8 cellular contexts compared by ENCODE assay signal in the genomic region with DNA sequence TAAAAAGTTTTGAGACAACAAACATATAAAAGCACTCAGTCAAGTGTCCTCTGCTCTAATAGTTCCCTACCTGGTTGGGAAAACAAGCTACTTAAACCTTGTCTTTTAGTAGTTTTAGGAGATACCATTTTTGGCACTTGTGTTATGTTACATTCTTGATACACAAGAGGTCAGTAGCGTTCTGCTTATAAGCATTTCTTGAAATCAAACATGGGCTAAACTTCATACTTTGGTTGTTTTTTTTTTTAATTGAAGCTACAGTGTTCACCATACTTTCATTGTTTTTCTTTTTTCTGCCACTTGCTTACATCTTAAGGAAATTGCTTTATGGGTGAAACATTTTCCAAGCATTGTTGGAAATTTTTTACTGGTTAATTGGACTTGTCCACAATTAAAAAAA. TPM values are rescaled to one million over a fixed set of nuclear protein-coding genes. Genes with fewer than 3 reads are reported as not detected.
A peak's percentile ranks its signal among the peaks of the same experiment; 100 is the strongest.
DNase-seq lines count a peak whose midpoint lies in the region; ATAC-seq lines count a peak whose summit lies in the region.

No MANE protein-coding gene starts in this region.

- DNase-seq in DMS153 treated with DMSO at 0.1 percent for 48 hours (lab: John Stamatoyannopoulos, UW; ENCODE audit: unreplicated experiment) (peak; percentile 46), HT1080 (ENCODE audit: low read depth) (peak; percentile 16), RPMI7951 (ENCODE audit: low read depth) (peak; percentile 33), foreskin melanocyte (peak; percentile 35), amygdala (lab: John Stamatoyannopoulos, UW) (no peak), retina (no peak)
- no peak for DNase-seq in stimulated activated CD4-positive, alpha-beta T cell treated with anti-CD3 and anti-CD28 coated beads, Interleukin-1b, Interleukin-23, amount 100 ng/mL, for 48 hours

- ATAC-seq in HG03025 (IDR thresholded peaks at IDR 0.05; ENCODE audit: low FRiP score, unreplicated experiment), result no peak

RNA-seq across cellular contexts. Expression of gene NHLRC3, which starts 12.9 kb away (rescaled TPM):
- 4.7 and 5.4 TPM in 2 replicates for total RNA-seq in HT1080 (2014; rRNA removed; shearing (Covaris generic))
- 5.2 and 6.3 TPM in 2 replicates for polyA plus RNA-seq in HT1080 (2015; cell fraction: cytosol; rRNA removed)
- 23.0 and 25.7 TPM in 2 replicates for polyA plus RNA-seq in HT1080 (2015; cell fraction: nucleus; rRNA removed)
- total RNA-seq in RPMI7951 (2014; rRNA removed; shearing (Covaris generic)), result 11.0 and 12.6 TPM in 2 replicates

RNA-seq across cellular contexts. Expression of gene PROSER1, which starts 13.3 kb away (rescaled TPM):
- 11.9 and 12.8 TPM in 2 replicates for total RNA-seq in HT1080 (2014; rRNA removed; shearing (Covaris generic))
- polyA plus RNA-seq in HT1080 (2015; cell fraction: cytosol; rRNA removed), result 21.5 and 28.4 TPM in 2 replicates
- 38.5 and 46.2 TPM in 2 replicates for polyA plus RNA-seq in HT1080 (2015; cell fraction: nucleus; rRNA removed)
- 7.1 and 7.4 TPM in 2 replicates for total RNA-seq in RPMI7951 (2014; rRNA removed; shearing (Covaris generic))

Comparison
In these comparisons a context has a peak if more than half of its experiments do, and no peak if none do; other contexts are left out.
1. DNase-seq: peak in DMS153 treated with DMSO at 0.1 percent for 48 hours (single experiment), HT1080 (single experiment), RPMI7951 (single experiment) and foreskin melanocyte (single experiment); none in amygdala (0 of 56), stimulated activated CD4-positive, alpha-beta T cell treated with anti-CD3 and anti-CD28 coated beads, Interleukin-1b, Interleukin-23, amount 100 ng/mL, for 48 hours (single experiment) and retina (single experiment).